In the genomic region with DNA sequence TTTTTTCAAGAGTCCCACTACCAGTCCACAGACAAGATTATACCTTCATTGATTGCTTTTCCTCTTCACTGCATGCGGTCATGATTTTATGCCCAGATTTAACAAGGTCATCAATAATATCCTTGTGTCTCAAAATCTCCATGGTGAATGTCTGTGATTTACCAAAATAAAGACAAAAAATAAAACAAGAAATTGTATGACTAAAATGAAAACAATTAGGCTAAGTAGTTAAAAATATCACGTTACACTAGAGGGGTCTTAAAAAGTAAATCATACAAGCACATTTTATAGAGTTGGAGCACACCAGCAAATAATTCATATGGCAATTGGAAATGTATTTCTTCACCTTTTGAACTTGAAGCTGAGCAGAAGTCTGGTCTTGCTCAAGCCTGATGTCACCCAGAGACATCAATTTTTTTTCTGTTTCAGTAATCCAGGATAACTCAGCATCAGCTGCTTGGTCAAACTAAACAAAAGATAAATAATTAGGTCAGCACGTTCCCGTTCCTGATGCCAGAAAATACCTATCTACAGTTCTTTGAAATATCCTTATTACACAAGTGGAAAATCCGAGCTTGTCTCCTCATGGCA, we compare ENCODE assay signal across 11 cellular contexts.
DNase-seq lines count a peak whose midpoint lies in the region; ATAC-seq and TF ChIP-seq lines count a peak whose summit lies in the region.
"Had no signal": no experiment of that assay in that cellular context is flagged by ENCODE, and none has a peak within 500 bp of the region (broad histone marks: within the 10 kb centered on the region; RNA-seq: fewer than 3 reads in every experiment).

No MANE protein-coding gene starts in this region.

- DNase-seq in NCI-H1105 (lab: John Stamatoyannopoulos, UW) (peak; percentile 64), SHP77 (lab: John Stamatoyannopoulos, UW) (peak; percentile 67 to 68), glutamatergic neuron (no peak), suprapubic skin (ENCODE audit: low spot score in 2 of 2) (no peak), C1 segment of cervical spinal cord (lab: John Stamatoyannopoulos, UW) (no peak), OCI-M1 (lab: John Stamatoyannopoulos, UW) (no peak)
- DNase-seq in effector CD4-positive, alpha-beta T cell, result no peak
- DNase-seq: activated T-cell treated with anti-CD3 and anti-CD28 coated beads for 4 hours had no signal

- TF ChIP-seq POLR2A in suprapubic skin (IDR thresholded peaks at IDR 0.05), result no peak

- peak overlapping the region; percentile 36 for H3K27ac Mint-ChIP-seq in glutamatergic neuron (ENCODE audit: unreplicated experiment)
- H3K27ac Mint-ChIP-seq: stimulated activated memory B cell treated with anti-CD40 and anti-IgM and Interleukin-4, amounts not matched to agents 10 μg/mL and 1 μg/mL and 100 μg/mL, for 72 hours had no signal

- H3K4me3 Mint-ChIP-seq in glutamatergic neuron (ENCODE audit: unreplicated experiment), result no peak overlapping the region
- H3K4me3 Mint-ChIP-seq: stimulated activated memory B cell treated with anti-CD40 and anti-IgM and Interleukin-4, amounts not matched to agents 10 μg/mL and 1 μg/mL and 100 μg/mL, for 72 hours had no signal

- no peaks in the 10 kb centered on the region for H3K36me3 Mint-ChIP-seq in glutamatergic neuron (ENCODE audit: unreplicated experiment)
- H3K36me3 Mint-ChIP-seq: stimulated activated memory B cell treated with anti-CD40 and anti-IgM and Interleukin-4, amounts not matched to agents 10 μg/mL and 1 μg/mL and 100 μg/mL, for 72 hours had no signal

- peaks cover 3% of the 10 kb centered on the region for H3K27me3 Mint-ChIP-seq in glutamatergic neuron (ENCODE audit: unreplicated experiment)
- H3K27me3 Mint-ChIP-seq: stimulated activated memory B cell treated with anti-CD40 and anti-IgM and Interleukin-4, amounts not matched to agents 10 μg/mL and 1 μg/mL and 100 μg/mL, for 72 hours had no signal

- H3K27me3 ChIP-seq in suprapubic skin, result no peaks in the 10 kb centered on the region

- no peaks in the 10 kb centered on the region for H3K9me3 ChIP-seq in suprapubic skin

- TF ChIP-seq EP300 in suprapubic skin (IDR thresholded peaks at IDR 0.05), result peak; percentile 14

- H3K36me3 ChIP-seq in suprapubic skin, result peaks cover 9% of the 10 kb centered on the region

- H3K4me1 ChIP-seq in suprapubic skin, result peaks cover 37% of the 10 kb centered on the region

- TF ChIP-seq CTCF in glutamatergic neuron (IDR thresholded peaks at IDR 0.05; ENCODE audit: partially characterized antibody, unreplicated experiment) (no peak), suprapubic skin (IDR thresholded peaks at IDR 0.05) (no peak)

- H3K4me1 Mint-ChIP-seq in glutamatergic neuron (ENCODE audit: low read depth, unreplicated experiment), result peaks cover 8% of the 10 kb centered on the region
- H3K4me1 Mint-ChIP-seq: stimulated activated memory B cell treated with anti-CD40 and anti-IgM and Interleukin-4, amounts not matched to agents 10 μg/mL and 1 μg/mL and 100 μg/mL, for 72 hours had no signal

- peaks cover 12% of the 10 kb centered on the region for H3K9me3 Mint-ChIP-seq in glutamatergic neuron (ENCODE audit: unreplicated experiment)

- 60% methylated on average over 5 of the region's 5 CpGs for WGBS in suprapubic skin

- H3K4me3 ChIP-seq in suprapubic skin, result no peak overlapping the region

- peak overlapping the region; percentile 39 for H3K27ac ChIP-seq in suprapubic skin

- no peak for ATAC-seq in GM18517 (IDR thresholded peaks at IDR 0.05; ENCODE audit: unreplicated experiment)
- ATAC-seq: Panc1; stimulated activated memory B cell treated with anti-CD40 and anti-IgM and Interleukin-4, amounts not matched to agents 10 μg/mL and 1 μg/mL and 100 μg/mL, for 72 hours had no signal

Comparison
In these comparisons a context has a peak if more than half of its experiments do, and no peak if none do; other contexts are left out.
1. DNase-seq: peak in NCI-H1105 (single experiment) and SHP77 (2 of 2); none in glutamatergic neuron (single experiment), suprapubic skin (0 of 2), C1 segment of cervical spinal cord (0 of 14), effector CD4-positive, alpha-beta T cell (single experiment) and OCI-M1 (single experiment).